18 cellular contexts compared by ENCODE assay signal in genomic region chr1:230322421-230322756, GRCh38.
"Had no signal": no experiment of that assay in that cellular context is flagged by ENCODE, and none has a peak within 500 bp of the region (broad histone marks: within the 10 kb centered on the region; RNA-seq: fewer than 3 reads in every experiment).

No MANE protein-coding gene starts in this region.

- H3K9me3 ChIP-seq: esophagus muscularis mucosa, gastroesophageal sphincter, lower lobe of right lung, ovary, right lobe of liver, spleen, tibial artery, upper lobe of right lung had no signal

- H3K27ac ChIP-seq: epithelial cell of prostate, esophagus muscularis mucosa, gastroesophageal sphincter, lower lobe of right lung, neural progenitor cell, ovary, right lobe of liver, spleen, tibial artery, upper lobe of right lung had no signal

- H3K4me1 ChIP-seq: esophagus muscularis mucosa, gastroesophageal sphincter, lower lobe of right lung, neural progenitor cell, tibial artery, upper lobe of right lung had no signal

- ATAC-seq: effector memory CD8-positive, alpha-beta T cell; gastroesophageal sphincter; lower lobe of right lung; natural killer cell treated with Interleukin-12 subunit alpha and Interleukin-12 subunit beta and Interleukin-15 and Interleukin-18, amount 100 ng/mL, for 72 hours; stimulated activated memory B cell treated with anti-CD40 and anti-IgM and Interleukin-4, amounts not matched to agents 10 μg/mL and 1 μg/mL and 100 μg/mL, for 72 hours; upper lobe of right lung had no signal

- DNase-seq: effector memory CD8-positive, alpha-beta T cell; hippocampal formation; lower lobe of right lung; nucleus accumbens; ovary; stimulated activated CD4-positive, alpha-beta T cell treated with anti-CD3 and anti-CD28 coated beads, Interleukin-15, amount 100 ng/mL, for 24 hours; stimulated activated CD4-positive, alpha-beta T cell treated with anti-CD3 and anti-CD28 coated beads, Interleukin-1b, Interleukin-23, amount 100 ng/mL, for 48 hours; stimulated activated CD4-positive, alpha-beta T cell treated with anti-CD3 and anti-CD28 coated beads, Interleukin-4, amount 100 ng/mL, for 24 hours; tibial artery; upper lobe of right lung had no signal

- H3K36me3 ChIP-seq: esophagus muscularis mucosa, gastroesophageal sphincter, lower lobe of right lung, neural progenitor cell, ovary, right lobe of liver, spleen, tibial artery, upper lobe of right lung had no signal

- H3K27me3 ChIP-seq: neural progenitor cell, ovary, right lobe of liver, spleen, tibial artery, upper lobe of right lung had no signal

- H3K4me3 ChIP-seq: esophagus muscularis mucosa, gastroesophageal sphincter, lower lobe of right lung, neural progenitor cell, ovary, right lobe of liver, spleen, tibial artery, upper lobe of right lung had no signal
